20 cellular contexts compared by ENCODE assay signal in genomic region chr2:150535176-150535575, GRCh38. TPM values are rescaled to one million over a fixed set of nuclear protein-coding genes. Genes with fewer than 3 reads are reported as not detected.
"Had no signal": no experiment of that assay in that cellular context is flagged by ENCODE, and none has a peak within 500 bp of the region (broad histone marks: within the 10 kb centered on the region; RNA-seq: fewer than 3 reads in every experiment).

No MANE protein-coding gene starts in this region.

- H3K4me3 ChIP-seq: mucosa of descending colon, pancreas, suprapubic skin, thyroid gland had no signal

- H3K27ac ChIP-seq: neutrophil, pancreas, suprapubic skin, thyroid gland had no signal

- H3K27me3 ChIP-seq: neutrophil, pancreas, suprapubic skin, thyroid gland had no signal

- H3K4me1 ChIP-seq: pancreas, thyroid gland had no signal

- H3K9me3 ChIP-seq: mucosa of descending colon, neutrophil, pancreas, suprapubic skin, thyroid gland had no signal

- H3K36me3 ChIP-seq: neutrophil, pancreas, suprapubic skin, thyroid gland had no signal

- DNase-seq: cortex of kidney; effector memory CD4-positive, alpha-beta T cell; erythroblast; foreskin melanocyte; head of caudate nucleus; hippocampal formation; kidney glomerular epithelial cell; mucosa of descending colon; naive thymus-derived CD8-positive, alpha-beta T cell; pancreas; right cardiac atrium; small intestine; stimulated activated CD4-positive, alpha-beta T cell treated with anti-CD3 and anti-CD28 coated beads, Interleukin-12 subunit alpha, Interleukin-12 subunit beta, amount 100 ng/mL, for 4 hours; stimulated activated naive CD8-positive, alpha-beta T cell treated with anti-CD3 and anti-CD28 coated beads, Interleukin-15, Interleukin-2, amounts not matched to agents 100 U/mL and 50 U/mL, for 24 hours; thyroid gland had no signal

- FAIRE-seq: endometrium, pancreas, small intestine, urothelium cell line had no signal

- ATAC-seq: left lobe of liver; mucosa of descending colon; naive thymus-derived CD8-positive, alpha-beta T cell; pancreas; right cardiac atrium; stimulated activated naive CD8-positive, alpha-beta T cell treated with anti-CD3 and anti-CD28 coated beads, Interleukin-15, Interleukin-2, amounts not matched to agents 100 U/mL and 50 U/mL, for 24 hours had no signal

RNA-seq across cellular contexts. Expression of gene RND3, which starts 47.7 kb away (rescaled TPM):
- total RNA-seq: naive thymus-derived CD8-positive, alpha-beta T cell had no signal
- polyA plus RNA-seq: naive thymus-derived CD8-positive, alpha-beta T cell had no signal
